Comparison of ENCODE assay signal across 17 cellular contexts in genomic region chr13:48630791-48631190, GRCh38. TPM values are rescaled to one million over a fixed set of nuclear protein-coding genes. Genes with fewer than 3 reads are reported as not detected.
DNase-seq lines count a peak whose midpoint lies in the region; ATAC-seq, FAIRE-seq and TF ChIP-seq lines count a peak whose summit lies in the region.
"Had no signal": no experiment of that assay in that cellular context is flagged by ENCODE, and none has a peak within 500 bp of the region (broad histone marks: within the 10 kb centered on the region; RNA-seq: fewer than 3 reads in every experiment).

No MANE protein-coding gene starts in this region.

- peaks cover 65% of the 10 kb centered on the region for H3K4me1 ChIP-seq in HepG2 (ENCODE audit: insufficient read depth, low read length)
- peaks cover 0 to 13% (median 3%) of the 10 kb centered on the region in 4 donors for H3K4me1 ChIP-seq in right lobe of liver
- H3K4me1 ChIP-seq in esophagus muscularis mucosa: peaks cover 3 to 14% (median 8%) of the 10 kb centered on the region in 4 donors
- H3K4me1 ChIP-seq in HAP-1: no peaks in the 10 kb centered on the region
- H3K4me1 ChIP-seq: SJSA1 had no signal

- peaks cover 7% of the 10 kb centered on the region for H3K36me3 Mint-ChIP-seq in progenitor cell of endocrine pancreas (ENCODE audit: insufficient read depth)

- no peak overlapping the region for H3K4me2 ChIP-seq in HepG2 (ENCODE audit: low read depth, low read length)

- no peak overlapping the region for H3K4me3 Mint-ChIP-seq in progenitor cell of endocrine pancreas (ENCODE audit: low read depth)
- no peak overlapping the region for H3K4me3 Mint-ChIP-seq in stimulated activated naive CD8-positive, alpha-beta T cell treated with anti-CD3 and anti-CD28 coated beads, Interleukin-15, amount 100 ng/mL, for 72 hours
- H3K4me3 Mint-ChIP-seq: CD8-positive, alpha-beta memory T cell; HFFc6 had no signal

- TF ChIP-seq POLR2A in HepG2 (IDR thresholded peaks at IDR 0.05; ENCODE audit: insufficient read depth in 1 of 2, low read depth in 2 of 2, low read length in 2 of 2) (no peak), right lobe of liver (IDR thresholded peaks at IDR 0.05) (no peak), esophagus muscularis mucosa (IDR thresholded peaks at IDR 0.05; ENCODE audit: low read depth) (no peak)

- H3K27ac ChIP-seq in HepG2 (ENCODE audit: extremely low read length, insufficient read depth, low read length) (no peak overlapping the region), right lobe of liver (no peak overlapping the region), esophagus muscularis mucosa (replicated peaks in 1 of 4) (no peak overlapping the region)
- H3K27ac ChIP-seq: SJSA1 had no signal

- H3K27ac Mint-ChIP-seq in progenitor cell of endocrine pancreas: peak overlapping the region; percentile 12
- H3K27ac Mint-ChIP-seq in stimulated activated naive CD8-positive, alpha-beta T cell treated with anti-CD3 and anti-CD28 coated beads, Interleukin-15, amount 100 ng/mL, for 72 hours: no peak overlapping the region
- H3K27ac Mint-ChIP-seq: CD8-positive, alpha-beta memory T cell; HFFc6 had no signal

- WGBS in HepG2 (ENCODE audit: low lambda C conversion rate): 90% methylated on average over 4 of the region's 4 CpGs
- WGBS in right lobe of liver (ENCODE audit: insufficient coverage, low coverage, low lambda C conversion rate, missing lambda C conversion rate): 72% methylated on average over 4 of the region's 4 CpGs
- 67% methylated on average over 4 of the region's 4 CpGs for WGBS in esophagus muscularis mucosa

- H3K27me3 Mint-ChIP-seq in progenitor cell of endocrine pancreas: no peaks in the 10 kb centered on the region
- H3K27me3 Mint-ChIP-seq in stimulated activated naive CD8-positive, alpha-beta T cell treated with anti-CD3 and anti-CD28 coated beads, Interleukin-15, amount 100 ng/mL, for 72 hours: no peaks in the 10 kb centered on the region
- H3K27me3 Mint-ChIP-seq: CD8-positive, alpha-beta memory T cell had no signal

- no peak for TF ChIP-seq EP300 in HepG2 (IDR thresholded peaks at IDR 0.05; ENCODE audit: low read depth in 2 of 2, low read length in 2 of 2)
- no peak for TF ChIP-seq EP300 in HepG2 (CRISPR knock-in tag; IDR thresholded peaks at IDR 0.05; ENCODE audit: borderline replicate concordance)
- no peak for TF ChIP-seq EP300 in esophagus muscularis mucosa (IDR thresholded peaks at IDR 0.05)

- TF ChIP-seq CTCF in HepG2 (CRISPR knock-in tag; IDR thresholded peaks at IDR 0.05): no peak
- no peak for TF ChIP-seq CTCF in right lobe of liver (IDR thresholded peaks at IDR 0.05)
- TF ChIP-seq CTCF in esophagus muscularis mucosa (IDR thresholded peaks at IDR 0.05): no peak
- no peak for TF ChIP-seq CTCF in progenitor cell of endocrine pancreas (IDR thresholded peaks at IDR 0.05; ENCODE audit: unreplicated experiment)

- peak overlapping the region; percentile 17 for H2AFZ ChIP-seq in HepG2 (ENCODE audit: low read length)

- no peaks in the 10 kb centered on the region for H3K79me2 ChIP-seq in HepG2 (ENCODE audit: insufficient read depth, low read length)

- H3K9me3 ChIP-seq in HepG2 (ENCODE audit: low read length) (peaks cover 8% of the 10 kb centered on the region), right lobe of liver (no peaks in the 10 kb centered on the region), esophagus muscularis mucosa (peaks cover 0 to 17% (median 7%) of the 10 kb centered on the region in 4 donors), HAP-1 (no peaks in the 10 kb centered on the region)
- H3K9me3 ChIP-seq: SJSA1 had no signal

- in situ Hi-C loops in HepG2 (cut with HindIII; ENCODE audit: extremely low pct_ligation_motif_present, low pct_unique_long_range_greater_than_20kb) (no loop called here), HAP-1 (cut with MboI; ENCODE audit: low sequenced_read_pairs) (no loop called here)

- no peak for DNase-seq in HepG2 (ENCODE audit: low spot score)
- DNase-seq in right lobe of liver: no peak
- peak; percentile 45 for DNase-seq in esophagus muscularis mucosa (ENCODE audit: extremely low spot score)
- DNase-seq in progenitor cell of endocrine pancreas (ENCODE audit: low spot score, unreplicated experiment): no peak
- DNase-seq in DMS53 treated with DMSO at 0.1 percent for 48 hours (lab: John Stamatoyannopoulos, UW; ENCODE audit: unreplicated experiment): no peak
- DNase-seq in HAP-1 (ENCODE audit: low spot score in 2 of 2): no peak
- DNase-seq in stimulated activated naive CD8-positive, alpha-beta T cell treated with anti-CD3 and anti-CD28 coated beads, Interleukin-15, amount 100 ng/mL, for 72 hours: no peak
- DNase-seq: CD8-positive, alpha-beta memory T cell; DMS79; HFFc6; NCI-H146; NCI-H2081; NCI-H446 treated with DMSO at 0.1 percent for 48 hours had no signal

- FAIRE-seq in HepG2 (lab: Jason Lieb, UNC): no peak

- POLR2A ChIA-PET in HepG2 (lab: Yijun Ruan, JAX): no interaction called here

- intact Hi-C loops in HepG2 (cut with micrococcal nuclease; ENCODE audit: unreplicated experiment) (no loop called here), right lobe of liver (cut with DNase I) (no loop called here), esophagus muscularis mucosa (cut with DNase I) (no loop called here)

- H3K9ac ChIP-seq in HepG2 (ENCODE audit: insufficient read depth, low read depth, low read length): no peak overlapping the region

- no TSS peak for BruUV-seq in HepG2 (replicated peaks; lab: Mats Ljungman, UMichigan)

- CTCF ChIA-PET in HepG2 (lab: Yijun Ruan, JAX; ENCODE audit: low intra/inter-chr PET ratio, low total read pairs): no interaction called here

- no peaks in the 10 kb centered on the region for H3K36me3 ChIP-seq in HepG2 (replicated peaks in 1 of 2; ENCODE audit: control insufficient read depth in 1 of 2, insufficient read depth in 2 of 2, low read length in 2 of 2)
- no peaks in the 10 kb centered on the region for H3K36me3 ChIP-seq in right lobe of liver
- no peaks in the 10 kb centered on the region for H3K36me3 ChIP-seq in esophagus muscularis mucosa
- no peaks in the 10 kb centered on the region for H3K36me3 ChIP-seq in HAP-1 (replicated peaks)
- H3K36me3 ChIP-seq: SJSA1 had no signal

- no peaks in the 10 kb centered on the region for H4K20me1 ChIP-seq in HepG2 (ENCODE audit: insufficient read depth, low read length)

- peaks cover 27% of the 10 kb centered on the region for H3K4me1 Mint-ChIP-seq in progenitor cell of endocrine pancreas (ENCODE audit: low read depth)
- no peaks in the 10 kb centered on the region for H3K4me1 Mint-ChIP-seq in stimulated activated naive CD8-positive, alpha-beta T cell treated with anti-CD3 and anti-CD28 coated beads, Interleukin-15, amount 100 ng/mL, for 72 hours
- H3K4me1 Mint-ChIP-seq: CD8-positive, alpha-beta memory T cell had no signal

- H3K27me3 ChIP-seq in HepG2 (ENCODE audit: control insufficient read depth in 1 of 2, insufficient read depth in 2 of 2, low read length in 2 of 2) (no peaks in the 10 kb centered on the region), right lobe of liver (no peaks in the 10 kb centered on the region), esophagus muscularis mucosa (no peaks in the 10 kb centered on the region), HAP-1 (ENCODE audit: low read depth) (no peaks in the 10 kb centered on the region)

- H3K9me3 Mint-ChIP-seq in progenitor cell of endocrine pancreas (ENCODE audit: low read depth): peaks cover 18% of the 10 kb centered on the region
- peaks cover 13 to 22% of the 10 kb centered on the region in 2 donors for H3K9me3 Mint-ChIP-seq in stimulated activated naive CD8-positive, alpha-beta T cell treated with anti-CD3 and anti-CD28 coated beads, Interleukin-15, amount 100 ng/mL, for 72 hours
- H3K9me3 Mint-ChIP-seq: HFFc6 had no signal

- no peak for TF ChIP-seq RAD21 in HepG2 (CRISPR knock-in tag; IDR thresholded peaks at IDR 0.05)

- ATAC-seq in HepG2 (no peak), right lobe of liver (no peak)
- ATAC-seq in stimulated activated naive CD8-positive, alpha-beta T cell treated with anti-CD3 and anti-CD28 coated beads, Interleukin-15, amount 100 ng/mL, for 72 hours: no peak
- ATAC-seq: Panc1 had no signal

- H3K4me3 ChIP-seq in HepG2 (replicated peaks in 1 of 3; ENCODE audit: insufficient read depth in 1 of 3, low read depth in 2 of 3, low read length in 3 of 3) (no peak overlapping the region), right lobe of liver (no peak overlapping the region), esophagus muscularis mucosa (no peak overlapping the region), HAP-1 (no peak overlapping the region)
- H3K4me3 ChIP-seq: SJSA1 had no signal

RNA-seq across cellular contexts. Expression of gene CYSLTR2, which starts 22.9 kb away (rescaled TPM):
- total RNA-seq in HepG2 (2016; rRNA removed; fragmentation: Illumina TruSeq; extraction: Trizol) (not detected in 2 replicates), right lobe of liver (under 1 TPM; 0.06 to 0.93 (median 0.14) TPM), esophagus muscularis mucosa (1 to 10 TPM in 3 of 4 donors, under 1 TPM in 1; 0.83 to 4.2 (median 1.2) TPM), progenitor cell of endocrine pancreas (0.17 and 0.47 TPM in 2 replicates)
- not detected in 2 replicates for total RNA-seq in HepG2 (2016; cell fraction: cytosol; rRNA removed; fragmentation: Illumina TruSeq; extraction: Trizol; ENCODE audit: low read depth)
- total RNA-seq in HepG2 (2016; cell fraction: insoluble cytoplasmic fraction; rRNA removed; fragmentation: Illumina TruSeq; extraction: Trizol): not detected in 2 replicates
- total RNA-seq in HepG2 (2016; cell fraction: membrane; rRNA removed; fragmentation: Illumina TruSeq; extraction: Trizol): not detected in 2 replicates
- total RNA-seq in HepG2 (2016; cell fraction: nucleus; rRNA removed; fragmentation: Illumina TruSeq; extraction: Trizol): not detected in 2 replicates
- not detected in 2 replicates for polyA plus RNA-seq in HepG2 (2011; rRNA removed)
- not detected in 2 replicates for polyA plus RNA-seq in HepG2 (2011; cell fraction: cytosol; rRNA removed)
- polyA plus RNA-seq in HepG2 (2011; cell fraction: nucleus; rRNA removed): not detected in 2 replicates
- not detected in 2 replicates for polyA plus RNA-seq in HepG2 (2012)
- polyA plus RNA-seq in HepG2 (2016; cell fraction: cytosol; fragmentation: Illumina TruSeq; extraction: Trizol; ENCODE audit: low read depth): not detected in 2 replicates
- polyA plus RNA-seq in HepG2 (2016; cell fraction: insoluble cytoplasmic fraction; fragmentation: Illumina TruSeq; extraction: Trizol; ENCODE audit: low read depth): not detected in 2 replicates
- not detected in 2 replicates for polyA plus RNA-seq in HepG2 (2016; cell fraction: membrane; fragmentation: Illumina TruSeq; extraction: Trizol; ENCODE audit: low read depth)
- not detected in 2 replicates for polyA plus RNA-seq in HepG2 (2016; cell fraction: nucleus; fragmentation: Illumina TruSeq; extraction: Trizol; ENCODE audit: insufficient read depth, low read depth)
- not detected in 2 replicates for polyA minus RNA-seq in HepG2 (2011; rRNA and poly(A)+ RNA removed; ENCODE audit: low replicate concordance)
- polyA minus RNA-seq in HepG2 (2011; cell fraction: cytosol; rRNA and poly(A)+ RNA removed): not detected in 2 replicates
- not detected in 2 replicates for polyA minus RNA-seq in HepG2 (2011; cell fraction: nucleus; rRNA and poly(A)+ RNA removed)
- total RNA-seq: A673, H4, HFFc6, SJSA1 had no signal
